In genomic region chr6:79234150-79235022, GRCh38 we compare ENCODE assay signal across 8 cellular contexts. TPM values are rescaled to one million over a fixed set of nuclear protein-coding genes. Genes with fewer than 3 reads are reported as not detected.
DNase-seq lines count a peak whose midpoint lies in the region; ATAC-seq and TF ChIP-seq lines count a peak whose summit lies in the region.

TSS of gene HMGN3 (minus strand) at chr6:79234682.

- peaks cover 16% of the 10 kb centered on the region for H3K4me1 Mint-ChIP-seq in activated CD4-positive, alpha-beta T cell treated with anti-CD3 and anti-CD28 coated beads for 36 hours

- peaks cover 2% of the 10 kb centered on the region for H3K27me3 Mint-ChIP-seq in activated CD4-positive, alpha-beta T cell treated with anti-CD3 and anti-CD28 coated beads for 36 hours

- no peaks in the 10 kb centered on the region for H3K9me3 Mint-ChIP-seq in activated CD4-positive, alpha-beta T cell treated with anti-CD3 and anti-CD28 coated beads for 36 hours (ENCODE audit: low read depth)

- POLR2A ChIA-PET in activated CD4-positive, alpha-beta T cell treated with anti-CD3 and anti-CD28 coated beads for 36 hours (lab: Charles Lee) = no interaction called here

- DNase-seq in AG20443 (ENCODE audit: low spot score) (peak; percentile 96), NCI-H460 (ENCODE audit: extremely low read depth, low read depth) (peak; percentile 82), choroid plexus epithelial cell (ENCODE audit: low read depth) (peak; percentile 96), kidney epithelial cell (ENCODE audit: low read depth) (peak; percentile 63)
- DNase-seq in activated CD4-positive, alpha-beta T cell treated with anti-CD3 and anti-CD28 coated beads for 36 hours = peak; percentile 96
- DNase-seq in stimulated activated CD4-positive, alpha-beta T cell treated with anti-CD3 and anti-CD28 coated beads, Interleukin-15, amount 100 ng/mL, for 48 hours (ENCODE audit: low read depth in 2 of 2) = peak; percentile 85 to 87

- H3K36me3 Mint-ChIP-seq in activated CD4-positive, alpha-beta T cell treated with anti-CD3 and anti-CD28 coated beads for 36 hours (ENCODE audit: low read depth) = no peaks in the 10 kb centered on the region

- H3K36me3 ChIP-seq in kidney epithelial cell (ENCODE audit: control insufficient read depth, insufficient read depth, low read length) = no peaks in the 10 kb centered on the region

- ATAC-seq in GM19043 (IDR thresholded peaks at IDR 0.05; ENCODE audit: low read depth, unreplicated experiment) (peak; percentile 84), HG03378 (IDR thresholded peaks at IDR 0.05; ENCODE audit: unreplicated experiment) (peak; percentile 86)
- ATAC-seq in activated CD4-positive, alpha-beta T cell treated with anti-CD3 and anti-CD28 coated beads for 36 hours = peak; percentile 98

- no peaks in the 10 kb centered on the region for H3K27me3 ChIP-seq in kidney epithelial cell (ENCODE audit: control insufficient read depth, insufficient read depth, low read length)

- peak within 1 kb of the TSS; percentile 92 for H3K27ac Mint-ChIP-seq in activated CD4-positive, alpha-beta T cell treated with anti-CD3 and anti-CD28 coated beads for 36 hours

- TF ChIP-seq CTCF in choroid plexus epithelial cell (conservative IDR thresholded peaks at IDR 0.05; ENCODE audit: low read depth, low read length) = no peak
- peak; percentile 10 for TF ChIP-seq CTCF in kidney epithelial cell (IDR thresholded peaks at IDR 0.05; ENCODE audit: insufficient read depth, low read length, poor library complexity, severe bottlenecking)

- peak within 1 kb of the TSS; percentile 98 for H3K4me3 Mint-ChIP-seq in activated CD4-positive, alpha-beta T cell treated with anti-CD3 and anti-CD28 coated beads for 36 hours

- intact Hi-C loops in activated CD4-positive, alpha-beta T cell treated with anti-CD3 and anti-CD28 coated beads for 36 hours (cut with DNase I, micrococcal nuclease) = loop anchor here (1.0 to 10.0 kb wide), 8 partner anchors 100 to 770 kb away; partner anchors contain the start of genes LCA5 (in 2 of the 2), PHIP (in 2 of the 2), IRAK1BP1 (in 1 of the 2) and TTK (in 1 of the 2)

- CTCF ChIA-PET in activated CD4-positive, alpha-beta T cell treated with anti-CD3 and anti-CD28 coated beads for 36 hours (lab: Charles Lee) = no interaction called here

- peak within 1 kb of the TSS; percentile 71 for H3K4me3 ChIP-seq in choroid plexus epithelial cell (ENCODE audit: low read depth, low read length)
- peak within 1 kb of the TSS; percentile 78 for H3K4me3 ChIP-seq in kidney epithelial cell (ENCODE audit: low read depth, low read length)

RNA-seq across cellular contexts. Expression of gene HMGN3, which starts in this region (rescaled TPM):
- total RNA-seq in NCI-H460 (2014; rRNA removed; shearing (Covaris generic)) = 55.2 and 57.3 TPM in 2 replicates
- polyA plus RNA-seq in NCI-H460 (2014; cell fraction: nucleus; rRNA removed) = 45.1 and 60.1 TPM in 2 replicates
- 10 to 100 TPM; 44.6 to 48.7 TPM for total RNA-seq in activated CD4-positive, alpha-beta T cell treated with anti-CD3 and anti-CD28 coated beads for 36 hours
- 35.3 and 40.9 TPM in 2 replicates for total RNA-seq in kidney epithelial cell

Comparison
In these comparisons a context has a peak if more than half of its experiments do, and no peak if none do; other contexts are left out.
1. Peak in every context shown above with its lines: DNase-seq, ATAC-seq and H3K4me3 ChIP-seq.